Comparison of ENCODE assay signal across 13 cellular contexts in the genomic region with DNA sequence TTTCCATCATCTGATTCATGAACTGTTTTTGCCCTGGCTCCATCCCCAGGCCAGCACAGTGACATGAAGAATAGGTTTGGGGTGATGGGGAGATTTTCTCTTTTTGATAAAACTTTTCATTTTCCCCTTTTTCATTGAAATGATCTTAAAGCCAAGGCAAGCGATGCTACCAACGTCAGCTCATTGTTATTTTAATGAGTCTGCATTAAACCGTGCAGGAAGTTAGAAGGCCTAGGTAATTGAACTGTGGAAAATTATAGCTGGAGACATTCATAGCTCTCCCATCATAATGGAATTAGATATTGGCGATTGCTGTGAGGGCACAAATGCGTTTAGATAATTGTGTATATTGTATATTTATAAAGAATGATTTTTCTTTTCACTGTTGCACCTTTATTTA.
"Had no signal": no experiment of that assay in that cellular context is flagged by ENCODE, and none has a peak within 500 bp of the region (broad histone marks: within the 10 kb centered on the region; RNA-seq: fewer than 3 reads in every experiment).

No MANE protein-coding gene starts in this region.

- H3K4me3 ChIP-seq: cardiac muscle cell had no signal

- H3K4me1 ChIP-seq: foreskin keratinocyte had no signal

- DNase-seq: activated CD4-positive, alpha-beta memory T cell treated with anti-CD3 and anti-CD28 coated beads for 36 hours; activated CD4-positive, alpha-beta T cell treated with anti-CD3 and anti-CD28 coated beads for 1 hour; activated gamma-delta T cell treated with Interleukin-2 at 50 U/mL for 16 hours; activated naive CD8-positive, alpha-beta T cell treated with anti-CD3 and anti-CD28 coated beads for 36 hours; activated T-cell treated with anti-CD3 and anti-CD28 coated beads, Interleukin-2, amount 50 U/mL, for 48 hours; foreskin keratinocyte; mammary epithelial cell; naive thymus-derived CD4-positive, alpha-beta T cell; nucleus accumbens; right cardiac atrium; small intestine had no signal

- H3K4me3 Mint-ChIP-seq: activated CD4-positive, alpha-beta memory T cell treated with anti-CD3 and anti-CD28 coated beads for 36 hours; activated naive CD8-positive, alpha-beta T cell treated with anti-CD3 and anti-CD28 coated beads for 36 hours; naive thymus-derived CD4-positive, alpha-beta T cell had no signal

- H3K27ac ChIP-seq: cardiac muscle cell, foreskin keratinocyte had no signal

- H3K4me1 Mint-ChIP-seq: activated naive CD8-positive, alpha-beta T cell treated with anti-CD3 and anti-CD28 coated beads for 36 hours; naive thymus-derived CD4-positive, alpha-beta T cell had no signal

- ATAC-seq: foreskin keratinocyte; naive thymus-derived CD4-positive, alpha-beta T cell; right cardiac atrium had no signal

- H3K27ac Mint-ChIP-seq: activated CD4-positive, alpha-beta memory T cell treated with anti-CD3 and anti-CD28 coated beads for 36 hours; activated naive CD8-positive, alpha-beta T cell treated with anti-CD3 and anti-CD28 coated beads for 36 hours; naive thymus-derived CD4-positive, alpha-beta T cell; progenitor cell of endocrine pancreas had no signal

- H3K27me3 ChIP-seq: cardiac muscle cell, foreskin keratinocyte had no signal

- H3K27me3 Mint-ChIP-seq: activated CD4-positive, alpha-beta memory T cell treated with anti-CD3 and anti-CD28 coated beads for 36 hours; activated naive CD8-positive, alpha-beta T cell treated with anti-CD3 and anti-CD28 coated beads for 36 hours; naive thymus-derived CD4-positive, alpha-beta T cell; progenitor cell of endocrine pancreas had no signal
